Comparison of ENCODE assay signal across 1 cellular context in the genomic region with DNA sequence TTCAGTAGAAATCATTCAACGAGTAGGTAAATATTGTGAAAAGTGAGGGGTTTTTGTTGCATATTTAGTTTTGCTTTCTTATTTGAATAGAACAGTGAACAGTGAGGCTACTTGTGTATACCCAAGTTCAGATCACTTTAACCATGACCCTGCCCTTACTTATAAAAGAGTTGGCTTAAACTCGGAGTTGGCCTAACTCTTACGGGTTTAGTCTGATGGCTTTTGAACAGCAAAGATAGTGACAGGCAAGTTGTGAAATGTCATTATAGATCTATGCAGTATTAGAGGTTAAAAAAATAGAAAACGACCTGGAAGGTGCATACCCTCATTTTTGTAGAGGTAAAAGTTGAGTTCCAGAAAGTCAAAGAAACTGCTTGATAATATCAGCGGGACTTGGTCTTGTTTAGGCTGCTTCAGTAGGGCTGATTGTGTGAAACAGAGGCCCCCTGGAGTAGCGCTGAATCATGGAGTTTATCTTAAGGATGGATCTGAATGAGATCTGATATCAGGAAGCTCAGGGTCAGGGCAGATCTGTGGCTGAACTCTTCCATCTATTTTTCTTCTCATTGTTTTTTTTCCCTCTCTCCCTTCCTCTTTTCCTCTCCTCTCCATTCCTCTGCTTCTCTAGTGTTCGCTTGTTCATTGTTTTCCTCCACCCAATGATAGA.
TF ChIP-seq lines count a peak whose summit lies in the region.

No MANE protein-coding gene starts in this region.

TF ChIP-seq in SK-N-SH, 30 proteins besides CTCF, POLR2A, EP300 and RAD21 (continued from another document):
- TF ChIP-seq CHD2 (IDR thresholded peaks at IDR 0.05; ENCODE audit: low read length, partially characterized antibody): no peak
- TF ChIP-seq, protein P1, sequence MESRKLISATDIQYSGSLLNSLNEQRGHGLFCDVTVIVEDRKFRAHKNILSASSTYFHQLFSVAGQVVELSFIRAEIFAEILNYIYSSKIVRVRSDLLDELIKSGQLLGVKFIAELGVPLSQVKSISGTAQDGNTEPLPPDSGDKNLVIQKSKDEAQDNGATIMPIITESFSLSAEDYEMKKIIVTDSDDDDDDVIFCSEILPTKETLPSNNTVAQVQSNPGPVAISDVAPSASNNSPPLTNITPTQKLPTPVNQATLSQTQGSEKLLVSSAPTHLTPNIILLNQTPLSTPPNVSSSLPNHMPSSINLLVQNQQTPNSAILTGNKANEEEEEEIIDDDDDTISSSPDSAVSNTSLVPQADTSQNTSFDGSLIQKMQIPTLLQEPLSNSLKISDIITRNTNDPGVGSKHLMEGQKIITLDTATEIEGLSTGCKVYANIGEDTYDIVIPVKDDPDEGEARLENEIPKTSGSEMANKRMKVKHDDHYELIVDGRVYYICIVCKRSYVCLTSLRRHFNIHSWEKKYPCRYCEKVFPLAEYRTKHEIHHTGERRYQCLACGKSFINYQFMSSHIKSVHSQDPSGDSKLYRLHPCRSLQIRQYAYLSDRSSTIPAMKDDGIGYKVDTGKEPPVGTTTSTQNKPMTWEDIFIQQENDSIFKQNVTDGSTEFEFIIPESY (IDR thresholded peaks at IDR 0.05; ENCODE audit: borderline replicate concordance, low read depth): no peak
- TF ChIP-seq EZH2phosphoT487 (IDR thresholded peaks at IDR 0.05; ENCODE audit: borderline replicate concordance, low read depth): no peak
- peak; percentile 65 for TF ChIP-seq JUND (IDR thresholded peaks at IDR 0.05)
- TF ChIP-seq NFIC (IDR thresholded peaks at IDR 0.05; ENCODE audit: borderline replicate concordance): peak; percentile 61
- TF ChIP-seq, protein P2, sequence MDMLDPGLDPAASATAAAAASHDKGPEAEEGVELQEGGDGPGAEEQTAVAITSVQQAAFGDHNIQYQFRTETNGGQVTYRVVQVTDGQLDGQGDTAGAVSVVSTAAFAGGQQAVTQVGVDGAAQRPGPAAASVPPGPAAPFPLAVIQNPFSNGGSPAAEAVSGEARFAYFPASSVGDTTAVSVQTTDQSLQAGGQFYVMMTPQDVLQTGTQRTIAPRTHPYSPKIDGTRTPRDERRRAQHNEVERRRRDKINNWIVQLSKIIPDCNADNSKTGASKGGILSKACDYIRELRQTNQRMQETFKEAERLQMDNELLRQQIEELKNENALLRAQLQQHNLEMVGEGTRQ (IDR thresholded peaks at IDR 0.05; ENCODE audit: borderline replicate concordance, low read depth, low read length): no peak
- no peak for TF ChIP-seq FOXJ3 (CRISPR knock-in tag; IDR thresholded peaks at IDR 0.05)
- TF ChIP-seq SMC3 (IDR thresholded peaks at IDR 0.05; ENCODE audit: low read depth, low read length): no peak
- TF ChIP-seq, protein P3, sequence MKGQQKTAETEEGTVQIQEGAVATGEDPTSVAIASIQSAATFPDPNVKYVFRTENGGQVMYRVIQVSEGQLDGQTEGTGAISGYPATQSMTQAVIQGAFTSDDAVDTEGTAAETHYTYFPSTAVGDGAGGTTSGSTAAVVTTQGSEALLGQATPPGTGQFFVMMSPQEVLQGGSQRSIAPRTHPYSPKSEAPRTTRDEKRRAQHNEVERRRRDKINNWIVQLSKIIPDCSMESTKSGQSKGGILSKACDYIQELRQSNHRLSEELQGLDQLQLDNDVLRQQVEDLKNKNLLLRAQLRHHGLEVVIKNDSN (IDR thresholded peaks at IDR 0.05; ENCODE audit: borderline replicate concordance, low read depth): no peak
- no peak for TF ChIP-seq TAF1 (IDR thresholded peaks at IDR 0.05; ENCODE audit: borderline replicate concordance, low read depth, low read length)
- TF ChIP-seq, protein P4, sequence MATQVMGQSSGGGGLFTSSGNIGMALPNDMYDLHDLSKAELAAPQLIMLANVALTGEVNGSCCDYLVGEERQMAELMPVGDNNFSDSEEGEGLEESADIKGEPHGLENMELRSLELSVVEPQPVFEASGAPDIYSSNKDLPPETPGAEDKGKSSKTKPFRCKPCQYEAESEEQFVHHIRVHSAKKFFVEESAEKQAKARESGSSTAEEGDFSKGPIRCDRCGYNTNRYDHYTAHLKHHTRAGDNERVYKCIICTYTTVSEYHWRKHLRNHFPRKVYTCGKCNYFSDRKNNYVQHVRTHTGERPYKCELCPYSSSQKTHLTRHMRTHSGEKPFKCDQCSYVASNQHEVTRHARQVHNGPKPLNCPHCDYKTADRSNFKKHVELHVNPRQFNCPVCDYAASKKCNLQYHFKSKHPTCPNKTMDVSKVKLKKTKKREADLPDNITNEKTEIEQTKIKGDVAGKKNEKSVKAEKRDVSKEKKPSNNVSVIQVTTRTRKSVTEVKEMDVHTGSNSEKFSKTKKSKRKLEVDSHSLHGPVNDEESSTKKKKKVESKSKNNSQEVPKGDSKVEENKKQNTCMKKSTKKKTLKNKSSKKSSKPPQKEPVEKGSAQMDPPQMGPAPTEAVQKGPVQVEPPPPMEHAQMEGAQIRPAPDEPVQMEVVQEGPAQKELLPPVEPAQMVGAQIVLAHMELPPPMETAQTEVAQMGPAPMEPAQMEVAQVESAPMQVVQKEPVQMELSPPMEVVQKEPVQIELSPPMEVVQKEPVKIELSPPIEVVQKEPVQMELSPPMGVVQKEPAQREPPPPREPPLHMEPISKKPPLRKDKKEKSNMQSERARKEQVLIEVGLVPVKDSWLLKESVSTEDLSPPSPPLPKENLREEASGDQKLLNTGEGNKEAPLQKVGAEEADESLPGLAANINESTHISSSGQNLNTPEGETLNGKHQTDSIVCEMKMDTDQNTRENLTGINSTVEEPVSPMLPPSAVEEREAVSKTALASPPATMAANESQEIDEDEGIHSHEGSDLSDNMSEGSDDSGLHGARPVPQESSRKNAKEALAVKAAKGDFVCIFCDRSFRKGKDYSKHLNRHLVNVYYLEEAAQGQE (IDR thresholded peaks at IDR 0.05; ENCODE audit: low read depth, low read length): no peak
- peak; percentile 57; the same call in 1 of the 2 replicates for TF ChIP-seq FOSL2 (IDR thresholded peaks at IDR 0.05; ENCODE audit: borderline replicate concordance, low read depth)
- TF ChIP-seq RCOR1 (IDR thresholded peaks at IDR 0.05; ENCODE audit: low read length): no peak
- no peak for TF ChIP-seq POLR2AphosphoS5 (IDR thresholded peaks at IDR 0.05; ENCODE audit: low read depth, low read length)
- TF ChIP-seq MEF2A (IDR thresholded peaks at IDR 0.05; ENCODE audit: borderline replicate concordance, low read depth): no peak
- TF ChIP-seq, protein P5, sequence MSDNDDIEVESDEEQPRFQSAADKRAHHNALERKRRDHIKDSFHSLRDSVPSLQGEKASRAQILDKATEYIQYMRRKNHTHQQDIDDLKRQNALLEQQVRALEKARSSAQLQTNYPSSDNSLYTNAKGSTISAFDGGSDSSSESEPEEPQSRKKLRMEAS (IDR thresholded peaks at IDR 0.05; ENCODE audit: low read depth): no peak
- TF ChIP-seq NRF1 (IDR thresholded peaks at IDR 0.05; ENCODE audit: low read depth, low read length): no peak
- TF ChIP-seq TEAD4 (IDR thresholded peaks at IDR 0.05; ENCODE audit: borderline replicate concordance, insufficient read depth): no peak
- TF ChIP-seq YY1 (IDR thresholded peaks at IDR 0.05; ENCODE audit: low read depth): no peak
